Comparison of ENCODE assay signal across 20 cellular contexts in the genomic region with DNA sequence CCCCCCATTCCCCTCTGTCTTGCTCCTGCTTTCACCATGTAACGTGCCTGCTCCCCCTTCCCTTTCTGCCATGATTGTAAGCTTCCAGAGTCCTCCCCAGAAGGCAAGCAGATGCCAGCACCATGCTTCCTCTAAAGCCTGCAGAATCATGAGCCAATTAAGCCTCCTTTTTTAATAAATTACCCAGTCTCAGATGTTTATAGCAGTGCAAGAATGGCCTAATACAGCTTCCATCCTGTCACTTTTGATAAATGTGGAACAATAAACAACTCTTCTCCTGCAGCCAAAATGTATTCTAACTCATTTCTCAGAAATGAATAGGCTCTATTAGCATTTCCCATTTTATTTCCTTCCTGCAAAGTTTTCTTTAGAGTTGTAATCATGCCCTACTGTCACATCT. TPM values are rescaled to one million over a fixed set of nuclear protein-coding genes. Genes with fewer than 3 reads are reported as not detected.
DNase-seq lines count a peak whose midpoint lies in the region; ATAC-seq, FAIRE-seq and TF ChIP-seq lines count a peak whose summit lies in the region.
"Had no signal": no experiment of that assay in that cellular context is flagged by ENCODE, and none has a peak within 500 bp of the region (broad histone marks: within the 10 kb centered on the region; RNA-seq: fewer than 3 reads in every experiment).

No MANE protein-coding gene starts in this region.

- H3K79me2 ChIP-seq in H1 (ENCODE audit: control insufficient read depth in 1 of 2, insufficient read depth in 2 of 2, low read length in 2 of 2), result no peaks in the 10 kb centered on the region
- H3K79me2 ChIP-seq in PC-3 (ENCODE audit: low read length), result no peaks in the 10 kb centered on the region

- H3K27me3 Mint-ChIP-seq in activated naive CD4-positive, alpha-beta T cell treated with anti-CD3 and anti-CD28 coated beads for 36 hours (ENCODE audit: low read depth), result peaks cover 16% of the 10 kb centered on the region
- H3K27me3 Mint-ChIP-seq in activated T-helper 2 cell treated with anti-CD3 and anti-CD28 coated beads, Interferon-gamma antibody, Interleukin-2, Interleukin-4, amounts not matched to agents 10 μg/mL and 5 μg/mL and 100 μg/mL, durations not matched to agents 14 hours and 24 hours and 36 hours (ENCODE audit: low read depth), result peaks cover 2% of the 10 kb centered on the region

- no peaks in the 10 kb centered on the region; a peak in 1 of 7 replicates for H3K27me3 ChIP-seq in H1 (replicated peaks in 1 of 4; ENCODE audit: control insufficient read depth in 3 of 4, extremely low read depth in 1 of 4, insufficient read depth in 3 of 4, low read length in 3 of 4)
- no peaks in the 10 kb centered on the region for H3K27me3 ChIP-seq in PC-3 (ENCODE audit: low read length)
- H3K27me3 ChIP-seq: BLaER1 treated with 17β-estradiol and CSF1 and Interleukin-3, amounts not matched to agents 10 nM and 100 nM had no signal

- peaks cover 0 to 3% (median 0%) of the 10 kb centered on the region in 4 experiments; a peak in 1 of 8 replicates for H3K36me3 ChIP-seq in H1 (ENCODE audit: control insufficient read depth in 2 of 4, insufficient read depth in 4 of 4, low read length in 3 of 4)
- no peaks in the 10 kb centered on the region for H3K36me3 ChIP-seq in PC-3 (ENCODE audit: low read depth, low read length)
- H3K36me3 ChIP-seq: BLaER1 treated with 17β-estradiol and CSF1 and Interleukin-3, amounts not matched to agents 10 nM and 100 nM had no signal

- H3K14ac ChIP-seq in H1 (ENCODE audit: insufficient read length), result no peak overlapping the region

- H3K23me2 ChIP-seq in H1 (ENCODE audit: low read depth, low read length), result no peaks in the 10 kb centered on the region

- H3K36me3 Mint-ChIP-seq in activated naive CD4-positive, alpha-beta T cell treated with anti-CD3 and anti-CD28 coated beads for 36 hours (ENCODE audit: low read depth), result peaks cover 5% of the 10 kb centered on the region
- H3K36me3 Mint-ChIP-seq in activated T-helper 2 cell treated with anti-CD3 and anti-CD28 coated beads, Interferon-gamma antibody, Interleukin-2, Interleukin-4, amounts not matched to agents 10 μg/mL and 5 μg/mL and 100 μg/mL, durations not matched to agents 14 hours and 24 hours and 36 hours (ENCODE audit: low read depth), result peaks cover 5% of the 10 kb centered on the region
- H3K36me3 Mint-ChIP-seq in stimulated activated effector memory CD8-positive, alpha-beta T cell treated with anti-CD3 and anti-CD28 coated beads, Interleukin-12 subunit alpha, Interleukin-12 subunit beta, amount 100 ng/mL, for 72 hours, result peaks cover 11% of the 10 kb centered on the region

- peak overlapping the region; percentile 18 for H3K27ac Mint-ChIP-seq in activated naive CD4-positive, alpha-beta T cell treated with anti-CD3 and anti-CD28 coated beads for 36 hours
- H3K27ac Mint-ChIP-seq in activated T-helper 2 cell treated with anti-CD3 and anti-CD28 coated beads, Interferon-gamma antibody, Interleukin-2, Interleukin-4, amounts not matched to agents 10 μg/mL and 5 μg/mL and 100 μg/mL, durations not matched to agents 14 hours and 24 hours and 36 hours, result peak overlapping the region; percentile 87
- H3K27ac Mint-ChIP-seq in stimulated activated effector memory CD8-positive, alpha-beta T cell treated with anti-CD3 and anti-CD28 coated beads, Interleukin-12 subunit alpha, Interleukin-12 subunit beta, amount 100 ng/mL, for 72 hours, result no peak overlapping the region
- H3K27ac Mint-ChIP-seq: CD8-positive, alpha-beta memory T cell had no signal

- H2BK15ac ChIP-seq in H1 (ENCODE audit: low read length), result no peak overlapping the region

- POLR2A ChIA-PET in H1 (lab: Charles Lee; ENCODE audit: partially characterized antibody) (no interaction called here), PC-3 (lab: Charles Lee; ENCODE audit: unreplicated experiment) (no interaction called here)

- H4K5ac ChIP-seq in H1 (ENCODE audit: insufficient read length, low read depth, low read length), result no peak overlapping the region

- peaks cover 18 to 27% of the 10 kb centered on the region in 2 experiments for H3K9me3 ChIP-seq in H1 (ENCODE audit: insufficient read depth in 2 of 2, low read depth in 1 of 2, low read length in 1 of 2)
- H3K9me3 ChIP-seq in PC-3 (ENCODE audit: low read length), result no peaks in the 10 kb centered on the region

- H4K20me1 ChIP-seq in H1 (replicated peaks in 1 of 2; ENCODE audit: control insufficient read depth in 1 of 2, insufficient read depth in 2 of 2, low read length in 2 of 2), result no peaks in the 10 kb centered on the region
- no peaks in the 10 kb centered on the region for H4K20me1 ChIP-seq in PC-3 (ENCODE audit: low read length)
- H4K20me1 ChIP-seq: BLaER1 treated with 17β-estradiol and CSF1 and Interleukin-3, amounts not matched to agents 10 nM and 100 nM had no signal

- no peak overlapping the region for H3K4me3 Mint-ChIP-seq in activated naive CD4-positive, alpha-beta T cell treated with anti-CD3 and anti-CD28 coated beads for 36 hours
- H3K4me3 Mint-ChIP-seq in activated T-helper 2 cell treated with anti-CD3 and anti-CD28 coated beads, Interferon-gamma antibody, Interleukin-2, Interleukin-4, amounts not matched to agents 10 μg/mL and 5 μg/mL and 100 μg/mL, durations not matched to agents 14 hours and 24 hours and 36 hours (ENCODE audit: low read depth), result no peak overlapping the region
- H3K4me3 Mint-ChIP-seq in stimulated activated effector memory CD8-positive, alpha-beta T cell treated with anti-CD3 and anti-CD28 coated beads, Interleukin-12 subunit alpha, Interleukin-12 subunit beta, amount 100 ng/mL, for 72 hours, result peak overlapping the region; percentile 33
- H3K4me3 Mint-ChIP-seq: CD8-positive, alpha-beta memory T cell had no signal

- no peak overlapping the region for H3K4me3 ChIP-seq in H1 (ENCODE audit: extremely low read depth in 1 of 4, insufficient read depth in 2 of 4, low read depth in 3 of 4, low read length in 4 of 4)
- H3K4me3 ChIP-seq in PC-3 (ENCODE audit: low read length), result no peak overlapping the region
- H3K4me3 ChIP-seq: BLaER1 treated with 17β-estradiol and CSF1 and Interleukin-3, amounts not matched to agents 10 nM and 100 nM; PC-9 had no signal

- H3K9me3 Mint-ChIP-seq in activated naive CD4-positive, alpha-beta T cell treated with anti-CD3 and anti-CD28 coated beads for 36 hours, result peaks cover 17% of the 10 kb centered on the region
- H3K9me3 Mint-ChIP-seq in activated T-helper 2 cell treated with anti-CD3 and anti-CD28 coated beads, Interferon-gamma antibody, Interleukin-2, Interleukin-4, amounts not matched to agents 10 μg/mL and 5 μg/mL and 100 μg/mL, durations not matched to agents 14 hours and 24 hours and 36 hours, result peaks cover 26% of the 10 kb centered on the region
- peaks cover 3% of the 10 kb centered on the region for H3K9me3 Mint-ChIP-seq in stimulated activated effector memory CD8-positive, alpha-beta T cell treated with anti-CD3 and anti-CD28 coated beads, Interleukin-12 subunit alpha, Interleukin-12 subunit beta, amount 100 ng/mL, for 72 hours

- CTCF ChIA-PET in activated naive CD4-positive, alpha-beta T cell treated with anti-CD3 and anti-CD28 coated beads for 36 hours (lab: Charles Lee), result no interaction called here
- CTCF ChIA-PET in H1 (lab: Charles Lee; ENCODE audit: partially characterized antibody) (interaction anchor here (2.9 kb wide), 1 partner anchor 8 kb away, joined by 14 read pairs; no protein-coding TSS in a partner anchor), PC-3 (lab: Charles Lee) (no interaction called here)

- WGBS in H1 (ENCODE audit: extremely low coverage in 1 of 2, insufficient coverage in 1 of 2, insufficient read length in 1 of 2, insufficient replicate concordance in 2 of 2, low coverage in 1 of 2, low lambda C conversion rate in 2 of 2, missing lambda C conversion rate in 1 of 2), 2 experiments, result 83% methylated on average over 1 of the region's 1 CpG; no CpG with 5 or more reads in 1 of the 2 experiments

- peaks cover 16% of the 10 kb centered on the region for H3K4me1 Mint-ChIP-seq in activated naive CD4-positive, alpha-beta T cell treated with anti-CD3 and anti-CD28 coated beads for 36 hours (ENCODE audit: low read depth)
- peaks cover 22% of the 10 kb centered on the region for H3K4me1 Mint-ChIP-seq in activated T-helper 2 cell treated with anti-CD3 and anti-CD28 coated beads, Interferon-gamma antibody, Interleukin-2, Interleukin-4, amounts not matched to agents 10 μg/mL and 5 μg/mL and 100 μg/mL, durations not matched to agents 14 hours and 24 hours and 36 hours (ENCODE audit: low read depth)
- H3K4me1 Mint-ChIP-seq in stimulated activated effector memory CD8-positive, alpha-beta T cell treated with anti-CD3 and anti-CD28 coated beads, Interleukin-12 subunit alpha, Interleukin-12 subunit beta, amount 100 ng/mL, for 72 hours, result peaks cover 25% of the 10 kb centered on the region

- no peak for TF ChIP-seq CTCF in H1 (IDR thresholded peaks at IDR 0.05; ENCODE audit: control extremely low read depth in 1 of 3, insufficient read depth in 1 of 3, low read depth in 1 of 3, low read length in 3 of 3)
- TF ChIP-seq CTCF in PC-3 (conservative IDR thresholded peaks at IDR 0.05; ENCODE audit: low read depth, low read length), result no peak

- H2AFZ ChIP-seq in H1 (ENCODE audit: low read length), result no peak overlapping the region
- H2AFZ ChIP-seq in PC-3 (ENCODE audit: low read length), result no peak overlapping the region
- H2AFZ ChIP-seq: PC-9 had no signal

- no TSS peak for BruUV-seq in PC-3 (replicated peaks; lab: Mats Ljungman, UMichigan)

- H2AK5ac ChIP-seq in H1 (ENCODE audit: low read depth, low read length), result no peak overlapping the region

- H2BK5ac ChIP-seq in H1 (ENCODE audit: low read depth, low read length), result no peak overlapping the region

- ATAC-seq in stimulated activated effector memory CD8-positive, alpha-beta T cell treated with anti-CD3 and anti-CD28 coated beads, Interleukin-12 subunit alpha, Interleukin-12 subunit beta, amount 100 ng/mL, for 72 hours, result no peak
- ATAC-seq in GM18868 (IDR thresholded peaks at IDR 0.05; ENCODE audit: unreplicated experiment), result no peak
- ATAC-seq in PC-3, result no peak

- H2BK120ac ChIP-seq in H1 (replicated peaks; ENCODE audit: low read depth, low read length), result no peak overlapping the region

- no peak overlapping the region for H4K91ac ChIP-seq in H1 (replicated peaks; ENCODE audit: insufficient read length, low read length)

- no peak for FAIRE-seq in H1 (lab: Jason Lieb, UNC)
- FAIRE-seq: GM12892, H54 had no signal

- peak overlapping the region; percentile 40; the same call in 1 of the 2 replicates for H2BK20ac ChIP-seq in H1 (ENCODE audit: low read length)

- TF ChIP-seq POLR2A in H1 (IDR thresholded peaks at IDR 0.05; ENCODE audit: control extremely low read depth in 1 of 2, low read depth in 2 of 2, low read length in 2 of 2), result no peak

- no peak for DNase-seq in activated naive CD4-positive, alpha-beta T cell treated with anti-CD3 and anti-CD28 coated beads for 36 hours
- no peak for DNase-seq in activated naive CD4-positive, alpha-beta T cell treated with Interleukin-2 at 50 U/mL for 16 hours
- DNase-seq in activated T-helper 2 cell treated with anti-CD3 and anti-CD28 coated beads, Interferon-gamma antibody, Interleukin-2, Interleukin-4, amounts not matched to agents 10 μg/mL and 5 μg/mL and 100 μg/mL, durations not matched to agents 14 hours and 24 hours and 36 hours (ENCODE audit: low spot score), result no peak
- DNase-seq in H1 (ENCODE audit: low read depth in 1 of 2, low spot score in 2 of 2), result no peak
- DNase-seq in stimulated activated effector memory CD8-positive, alpha-beta T cell treated with anti-CD3 and anti-CD28 coated beads, Interleukin-12 subunit alpha, Interleukin-12 subunit beta, amount 100 ng/mL, for 72 hours (ENCODE audit: low spot score in 2 of 2), result no peak
- DNase-seq in PC-3, result no peak
- DNase-seq: CD8-positive, alpha-beta memory T cell; DMS53; NCI-H1417 treated with DMSO at 0.1 percent for 48 hours; NCI-H187 treated with DMSO at 0.1 percent for 48 hours; NCI-H2227 treated with DMSO at 0.1 percent for 48 hours; NCI-H510A treated with DMSO at 0.1 percent for 48 hours; PC-9; SIG-M5 had no signal

- intact Hi-C loops in activated naive CD4-positive, alpha-beta T cell treated with anti-CD3 and anti-CD28 coated beads for 36 hours (cut with micrococcal nuclease), result loop anchor here (5.0 to 10.0 kb wide), 2 partner anchors 164 to 986 kb away; no protein-coding TSS in a partner anchor
- intact Hi-C loops in activated T-helper 2 cell treated with anti-CD3 and anti-CD28 coated beads, Interferon-gamma antibody, Interleukin-2, Interleukin-4, amounts not matched to agents 10 μg/mL and 5 μg/mL and 100 μg/mL, durations not matched to agents 14 hours and 24 hours and 36 hours (cut with micrococcal nuclease), result loop anchor here (5.0 kb wide), 1 partner anchor 64 kb away; the partner anchor contains the start of genes MRPL32 and PSMA2
- intact Hi-C loops in PC-3 (cut with micrococcal nuclease), result no loop called here

- no peak overlapping the region for H3K4me2 ChIP-seq in H1 (ENCODE audit: insufficient read depth in 1 of 2, low read depth in 2 of 2, low read length in 2 of 2)
- no peak overlapping the region for H3K4me2 ChIP-seq in PC-3 (ENCODE audit: low read length)
- H3K4me2 ChIP-seq: PC-9 had no signal

- H3K4ac ChIP-seq in H1 (replicated peaks; ENCODE audit: insufficient read length, low read depth, low read length), result no peak overlapping the region

- H3K18ac ChIP-seq in H1 (ENCODE audit: extremely low read depth, low read length), result peak overlapping the region; percentile 25; the same call in 1 of the 2 replicates

- no peak overlapping the region for H3K27ac ChIP-seq in H1 (ENCODE audit: low read depth, low read length)
- H3K27ac ChIP-seq in PC-3 (ENCODE audit: low read length), result no peak overlapping the region
- H3K27ac ChIP-seq: BLaER1 treated with 17β-estradiol and CSF1 and Interleukin-3, amounts not matched to agents 10 nM and 100 nM; HL-60; PC-9; RWPE1 had no signal

- H3K4me1 ChIP-seq in H1 (replicated peaks in 1 of 4; ENCODE audit: control insufficient read depth in 3 of 4, insufficient read depth in 4 of 4, low read length in 3 of 4), result peaks cover 0 to 5% (median 3%) of the 10 kb centered on the region in 4 experiments; a peak in 1 of 7 replicates
- peaks cover 14% of the 10 kb centered on the region for H3K4me1 ChIP-seq in PC-3 (ENCODE audit: insufficient read depth, low read length)

- H4K8ac ChIP-seq in H1 (ENCODE audit: extremely low read depth, insufficient read depth, low read length), result no peak overlapping the region

- no peak overlapping the region for H3K23ac ChIP-seq in H1 (ENCODE audit: insufficient read length)

- no peaks in the 10 kb centered on the region for H3K79me1 ChIP-seq in H1 (ENCODE audit: low read depth, low read length)

- H3K9me2 ChIP-seq in PC-3 (replicated peaks; ENCODE audit: low read length), result no peaks in the 10 kb centered on the region

- H2BK12ac ChIP-seq in H1 (ENCODE audit: low read depth, low read length), result no peak overlapping the region; the same call in 1 of the 2 replicates

- H3K56ac ChIP-seq in H1 (replicated peaks; ENCODE audit: insufficient read length, low read depth, low read length), result no peak overlapping the region

- no peak for TF ChIP-seq EP300 in H1 (IDR thresholded peaks at IDR 0.05; ENCODE audit: borderline replicate concordance in 1 of 2, low read depth in 2 of 2, low read length in 2 of 2)

- no peaks in the 10 kb centered on the region for H3F3A ChIP-seq in PC-3 (ENCODE audit: low read length, unreplicated experiment)

- TF ChIP-seq RAD21 in H1 (IDR thresholded peaks at IDR 0.05 in 1 of 2, conservative IDR thresholded peaks at IDR 0.05 in 1 of 2; ENCODE audit: low read depth in 2 of 2, low read length in 2 of 2), result no peak

- H3K9ac ChIP-seq in H1 (replicated peaks in 1 of 4; ENCODE audit: extremely low read depth in 1 of 4, low read depth in 3 of 4, low read length in 3 of 4), result no peak overlapping the region
- no peak overlapping the region for H3K9ac ChIP-seq in PC-3 (ENCODE audit: low read length)
- H3K9ac ChIP-seq: BLaER1 treated with 17β-estradiol and CSF1 and Interleukin-3, amounts not matched to agents 10 nM and 100 nM had no signal

RNA-seq across cellular contexts. Expression of gene C7orf25, which starts 43.4 kb away (rescaled TPM):
- 1 to 10 TPM in 1 of 2 experiments, under 1 TPM in 1; 0.93 to 2.0 TPM for total RNA-seq in activated naive CD4-positive, alpha-beta T cell treated with anti-CD3 and anti-CD28 coated beads for 36 hours
- total RNA-seq in activated T-helper 2 cell treated with anti-CD3 and anti-CD28 coated beads, Interferon-gamma antibody, Interleukin-2, Interleukin-4, amounts not matched to agents 10 μg/mL and 5 μg/mL and 100 μg/mL, durations not matched to agents 14 hours and 24 hours and 36 hours, result 4.4 TPM in 2 replicates
- total RNA-seq in H1 (2021; fragmentation: NEBNext Ultra II Directional; extraction: Animal tissue kit (Norgen Biotek cat#: 25700)), result 2.6 and 4.5 TPM in 2 replicates
- polyA plus RNA-seq in H1 (2011; rRNA removed), result 0.70 and 1.3 TPM in 2 replicates
- 3.0 TPM for polyA plus RNA-seq in H1 (2011; cell fraction: cytosol; rRNA removed)
- 1.4 TPM for polyA plus RNA-seq in H1 (2011; cell fraction: nucleus; rRNA removed)
- polyA plus RNA-seq in H1 (2012, experiment 1 of 2), result 2.2 to 3.9 TPM (median 2.6 TPM) in 4 replicates
- polyA plus RNA-seq in H1 (2012, experiment 2 of 2), result 0.71 TPM
- 4.5 TPM for polyA plus RNA-seq in H1 (2013, experiment 1 of 2)
- 4.0 TPM for polyA plus RNA-seq in H1 (2013, experiment 2 of 2)
- 2.5 and 3.1 TPM in 2 replicates for polyA minus RNA-seq in H1 (2011; rRNA and poly(A)+ RNA removed)
- 2.1 TPM for polyA minus RNA-seq in H1 (2011; cell fraction: cytosol; rRNA and poly(A)+ RNA removed)
- 7.0 TPM for polyA minus RNA-seq in H1 (2011; cell fraction: nucleus; rRNA and poly(A)+ RNA removed)
- total RNA-seq in PC-3 (2014; rRNA removed), result 2.5 and 3.2 TPM in 2 replicates
